9 cellular contexts compared by ENCODE assay signal in genomic region chr12:19967486-19967885, GRCh38.
DNase-seq lines count a peak whose midpoint lies in the region; ATAC-seq and TF ChIP-seq lines count a peak whose summit lies in the region.
"Had no signal": no experiment of that assay in that cellular context is flagged by ENCODE, and none has a peak within 500 bp of the region (broad histone marks: within the 10 kb centered on the region; RNA-seq: fewer than 3 reads in every experiment).

No MANE protein-coding gene starts in this region.

- CTCF ChIA-PET in CD8-positive, alpha-beta memory T cell (lab: Charles Lee), result interaction anchor here (1.3 kb wide), 1 partner anchor 10 kb away, joined by 3 read pairs; no protein-coding TSS in a partner anchor

- H3K9me3 ChIP-seq in gastroesophageal sphincter, result no peaks in the 10 kb centered on the region
- H3K9me3 ChIP-seq in skeletal muscle satellite cell (replicated peaks; ENCODE audit: low read length), result no peaks in the 10 kb centered on the region
- H3K9me3 ChIP-seq in CD8-positive, alpha-beta memory T cell (ENCODE audit: low read length), result no peaks in the 10 kb centered on the region

- TF ChIP-seq CTCF in gastroesophageal sphincter (IDR thresholded peaks at IDR 0.05), result no peak

- peak overlapping the region in 3 of 4 donors; percentile 12 to 47 (median 22) for H3K27ac ChIP-seq in gastroesophageal sphincter
- no peak overlapping the region for H3K27ac ChIP-seq in CD8-positive, alpha-beta memory T cell (ENCODE audit: low read depth, low read length)

- no peaks in the 10 kb centered on the region for H3K9me3 Mint-ChIP-seq in CD8-positive, alpha-beta memory T cell

- no peaks in the 10 kb centered on the region for H3K4me1 Mint-ChIP-seq in CD8-positive, alpha-beta memory T cell

- H3K4me3 Mint-ChIP-seq in CD8-positive, alpha-beta memory T cell, result no peak overlapping the region
- H3K4me3 Mint-ChIP-seq: activated naive CD8-positive, alpha-beta T cell had no signal

- H3K4me2 ChIP-seq in skeletal muscle satellite cell (ENCODE audit: low read length), result peak overlapping the region; percentile 51

- POLR2A ChIA-PET in CD8-positive, alpha-beta memory T cell (lab: Charles Lee), result no interaction called here

- peak; percentile 90 for ATAC-seq in gastroesophageal sphincter
- no peak for ATAC-seq in GM18498 (IDR thresholded peaks at IDR 0.05; ENCODE audit: unreplicated experiment)
- no peak for ATAC-seq in GM18511 (IDR thresholded peaks at IDR 0.05; ENCODE audit: unreplicated experiment)

- H3K36me3 ChIP-seq in gastroesophageal sphincter (no peaks in the 10 kb centered on the region), skeletal muscle satellite cell (ENCODE audit: insufficient read depth, low read length) (no peaks in the 10 kb centered on the region)
- H3K36me3 ChIP-seq in CD8-positive, alpha-beta memory T cell (ENCODE audit: insufficient read depth, low read length), result no peaks in the 10 kb centered on the region

- H3K4me3 ChIP-seq in gastroesophageal sphincter (no peak overlapping the region), skeletal muscle satellite cell (ENCODE audit: low read length) (no peak overlapping the region)
- no peak overlapping the region for H3K4me3 ChIP-seq in CD8-positive, alpha-beta memory T cell (ENCODE audit: low read length)

- 10 to 12% methylated on average over 2 of the region's 2 CpGs for WGBS in gastroesophageal sphincter (ENCODE audit: low coverage in 1 of 2), 2 donors

- no peaks in the 10 kb centered on the region for H3K36me3 Mint-ChIP-seq in CD8-positive, alpha-beta memory T cell
- H3K36me3 Mint-ChIP-seq: activated naive CD8-positive, alpha-beta T cell had no signal

- H3K27me3 ChIP-seq in gastroesophageal sphincter (no peaks in the 10 kb centered on the region), skeletal muscle satellite cell (ENCODE audit: control insufficient read depth, insufficient read depth, low read length) (no peaks in the 10 kb centered on the region)
- no peaks in the 10 kb centered on the region for H3K27me3 ChIP-seq in CD8-positive, alpha-beta memory T cell (ENCODE audit: insufficient read depth, low read length, poor library complexity, severe bottlenecking)

- no peak for TF ChIP-seq EP300 in gastroesophageal sphincter (IDR thresholded peaks at IDR 0.05)

- peak overlapping the region; percentile 51 for H3K9ac ChIP-seq in skeletal muscle satellite cell (ENCODE audit: low read depth, low read length)

- no peak for TF ChIP-seq POLR2A in gastroesophageal sphincter (IDR thresholded peaks at IDR 0.05)

- H3K27ac Mint-ChIP-seq in CD8-positive, alpha-beta memory T cell, result no peak overlapping the region
- H3K27ac Mint-ChIP-seq: activated naive CD8-positive, alpha-beta T cell had no signal

- DNase-seq in HT1080 (ENCODE audit: low read depth), result peak; percentile 81
- DNase-seq in SHP77 (lab: John Stamatoyannopoulos, UW), result peak; percentile 18 to 42
- DNase-seq in CD8-positive, alpha-beta memory T cell, result no peak
- DNase-seq in HT-29 (ENCODE audit: low spot score), result no peak

- H3K4me1 ChIP-seq in gastroesophageal sphincter (peaks cover 3 to 22% (median 8%) of the 10 kb centered on the region in 3 donors), skeletal muscle satellite cell (ENCODE audit: control insufficient read depth, insufficient read depth, low read length) (peaks cover 61% of the 10 kb centered on the region)
- no peaks in the 10 kb centered on the region for H3K4me1 ChIP-seq in CD8-positive, alpha-beta memory T cell (ENCODE audit: insufficient read depth, low read length)

- H3K27me3 Mint-ChIP-seq in CD8-positive, alpha-beta memory T cell, result peaks cover 0 to 3% of the 10 kb centered on the region in 2 donors
- H3K27me3 Mint-ChIP-seq: activated naive CD8-positive, alpha-beta T cell had no signal

Comparison
In these comparisons a context has a peak if more than half of its experiments do, and no peak if none do; other contexts are left out.
1. DNase-seq: peak in HT1080 (single experiment) and SHP77 (2 of 2); none in CD8-positive, alpha-beta memory T cell (0 of 5) and HT-29 (single experiment).